12 cellular contexts compared by ENCODE assay signal in the genomic region with DNA sequence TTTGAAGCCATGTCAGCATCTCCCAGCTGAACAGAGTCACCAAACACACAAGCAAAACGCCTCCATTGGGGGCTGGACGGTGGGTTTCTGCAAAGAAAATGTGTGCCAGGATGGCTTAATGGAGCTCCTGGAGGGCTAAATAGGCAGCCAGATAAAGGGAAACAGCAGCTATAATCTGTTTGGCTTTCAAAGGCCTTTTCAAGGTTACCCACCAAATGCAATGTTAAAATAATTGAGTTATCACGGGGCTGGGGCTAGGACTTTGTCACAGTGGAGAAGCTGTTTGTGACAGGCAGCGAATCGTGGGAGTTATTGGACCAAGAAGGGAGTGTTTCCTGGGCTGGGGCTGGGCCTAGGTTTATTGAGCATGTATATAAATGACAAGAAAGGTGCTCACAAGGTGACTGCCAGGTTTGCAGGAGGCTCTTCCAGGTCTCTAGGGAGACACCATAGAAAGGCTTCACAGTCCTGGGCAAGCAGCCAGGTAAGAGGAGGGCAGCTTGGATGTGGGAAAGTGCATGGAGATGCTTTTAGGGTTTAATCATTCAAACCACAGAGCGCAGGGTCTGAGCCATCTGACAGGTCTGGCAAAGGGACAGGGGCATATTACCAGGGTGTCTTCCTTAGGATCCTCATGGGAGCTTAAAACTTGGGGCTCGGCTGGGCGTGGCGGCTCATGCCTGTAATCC. TPM values are rescaled to one million over a fixed set of nuclear protein-coding genes. Genes with fewer than 3 reads are reported as not detected.
DNase-seq lines count a peak whose midpoint lies in the region; ATAC-seq and TF ChIP-seq lines count a peak whose summit lies in the region.
"Had no signal": no experiment of that assay in that cellular context is flagged by ENCODE, and none has a peak within 500 bp of the region (broad histone marks: within the 10 kb centered on the region; RNA-seq: fewer than 3 reads in every experiment).

No MANE protein-coding gene starts in this region.

- H3K79me2 ChIP-seq in SK-N-SH (ENCODE audit: insufficient read depth) = no peaks in the 10 kb centered on the region

- peak in 1 of 2 experiments; percentile 76; a peak in 2 of 4 replicates for TF ChIP-seq EP300 in SK-N-SH (IDR thresholded peaks at IDR 0.05; ENCODE audit: borderline replicate concordance in 1 of 2, low read depth in 1 of 2, low read length in 1 of 2)

- no peak overlapping the region for H3K4me3 ChIP-seq in SK-N-SH (ENCODE audit: low read depth in 2 of 2, low read length in 1 of 2)
- H3K4me3 ChIP-seq in ascending aorta = no peak overlapping the region
- H3K4me3 ChIP-seq: pancreas had no signal

- no peaks in the 10 kb centered on the region for H3F3A ChIP-seq in SK-N-SH (replicated peaks; ENCODE audit: insufficient read depth)

- DNase-seq in Daoy (ENCODE audit: low read depth) (peak; percentile 77), NCI-H1092 (lab: John Stamatoyannopoulos, UW) (peak; percentile 71), SK-N-SH (peak; percentile 72), myocyte (ENCODE audit: low read depth) (peak; percentile 88), ascending aorta (ENCODE audit: low spot score in 2 of 2) (no peak)
- no peak for DNase-seq in NK-92 treated with Interleukin-12 subunit alpha and Interleukin-12 subunit beta, amount 100 ng/mL, for 24 hours (lab: John Stamatoyannopoulos, UW)
- DNase-seq: Calu3; stimulated activated naive CD4-positive, alpha-beta T cell; T1000 had no signal

- 42% methylated on average over 5 of the region's 9 CpGs for WGBS in SK-N-SH (ENCODE audit: low lambda C conversion rate)

- intact Hi-C loops in ascending aorta (cut with DNase I) = no loop called here

- no peaks in the 10 kb centered on the region for H3K9me2 ChIP-seq in SK-N-SH

- H3K4me1 ChIP-seq in SK-N-SH (ENCODE audit: control insufficient read depth in 1 of 2, insufficient read depth in 2 of 2, low read depth in 1 of 2, low read length in 1 of 2) (peaks cover 0 to 25% of the 10 kb centered on the region in 2 experiments; a peak in 2 of 4 replicates), ascending aorta (no peaks in the 10 kb centered on the region)
- H3K4me1 ChIP-seq: pancreas had no signal

- H3K9me3 ChIP-seq in SK-N-SH (no peaks in the 10 kb centered on the region), ascending aorta (peaks cover 0 to 9% of the 10 kb centered on the region in 2 donors)
- H3K9me3 ChIP-seq: pancreas had no signal

- TF ChIP-seq RAD21 in SK-N-SH (IDR thresholded peaks at IDR 0.05; ENCODE audit: low read length) = no peak; the same call in 1 of the 2 replicates

- CTCF ChIA-PET in SK-N-SH (lab: Yijun Ruan, JAX) = interaction anchor here (0.7 to 3.1 kb wide), 11 partner anchors 8 to 262 kb away, joined by 3 to 21 read pairs (median 5); partner anchors contain the start of gene GRIK4

- H3K4me2 ChIP-seq in SK-N-SH = no peak overlapping the region

- POLR2A ChIA-PET in SK-N-SH (lab: Yijun Ruan, JAX) = no interaction called here

- H3K27ac ChIP-seq in SK-N-SH (ENCODE audit: low read depth in 2 of 2, low read length in 1 of 2) = peak overlapping the region in 1 of 2 experiments; percentile 86; a peak in 2 of 4 replicates
- H3K27ac ChIP-seq in ascending aorta = no peak overlapping the region
- H3K27ac ChIP-seq: pancreas had no signal

- H3K27me3 ChIP-seq in SK-N-SH (ENCODE audit: insufficient read depth) (no peaks in the 10 kb centered on the region), ascending aorta (no peaks in the 10 kb centered on the region)
- H3K27me3 ChIP-seq: pancreas had no signal

- H3K36me3 ChIP-seq in SK-N-SH (replicated peaks in 1 of 2; ENCODE audit: control insufficient read depth in 1 of 2, insufficient read depth in 2 of 2, low read length in 1 of 2) = no peaks in the 10 kb centered on the region
- no peaks in the 10 kb centered on the region for H3K36me3 ChIP-seq in ascending aorta
- H3K36me3 ChIP-seq: pancreas had no signal

- H4K20me1 ChIP-seq in SK-N-SH (ENCODE audit: insufficient read depth) = no peaks in the 10 kb centered on the region

- no peak overlapping the region for H3K9ac ChIP-seq in SK-N-SH

- TF ChIP-seq CTCF in SK-N-SH (IDR thresholded peaks at IDR 0.05) = no peak
- no peak for TF ChIP-seq CTCF in ascending aorta (IDR thresholded peaks at IDR 0.05)

- no peak for ATAC-seq in GM18868 (IDR thresholded peaks at IDR 0.05; ENCODE audit: unreplicated experiment)
- no peak for ATAC-seq in HG03354 (IDR thresholded peaks at IDR 0.05; ENCODE audit: poor library complexity, severe bottlenecking, unreplicated experiment)

- H2AFZ ChIP-seq in SK-N-SH (ENCODE audit: low read depth) = no peak overlapping the region

TF ChIP-seq in SK-N-SH, 30 proteins besides CTCF, POLR2A, EP300 and RAD21 (continues in another document):
- TF ChIP-seq EZH2phosphoT487 (IDR thresholded peaks at IDR 0.05; ENCODE audit: borderline replicate concordance, low read depth) = no peak
- 0 out of 2 replicates have a peak, but pooled peaks have one; percentile 57 for TF ChIP-seq MXI1 (IDR thresholded peaks at IDR 0.05; ENCODE audit: low read depth, low read length)
- no peak for TF ChIP-seq IRF3 (IDR thresholded peaks at IDR 0.05; ENCODE audit: low read depth, low read length)
- no peak for TF ChIP-seq TCF12 (IDR thresholded peaks at IDR 0.05)
- TF ChIP-seq RCOR1 (IDR thresholded peaks at IDR 0.05; ENCODE audit: low read length) = peak; percentile 20; the same call in 1 of the 2 replicates
- TF ChIP-seq YY1 (IDR thresholded peaks at IDR 0.05; ENCODE audit: low read depth) = no peak
- TF ChIP-seq USF2 (IDR thresholded peaks at IDR 0.05; ENCODE audit: borderline replicate concordance, low read depth, low read length) = no peak
- TF ChIP-seq FOSL2 (IDR thresholded peaks at IDR 0.05; ENCODE audit: borderline replicate concordance, low read depth) = peak; percentile 13; the same call in 1 of the 2 replicates
- TF ChIP-seq TAF1 (IDR thresholded peaks at IDR 0.05; ENCODE audit: borderline replicate concordance, low read depth, low read length) = no peak
- TF ChIP-seq PBX3 (IDR thresholded peaks at IDR 0.05) = 0 out of 2 replicates have a peak, but pooled peaks have one; percentile 21
- no peak for TF ChIP-seq FOXM1 (IDR thresholded peaks at IDR 0.05; ENCODE audit: low read depth)
- no peak for TF ChIP-seq RXRA (IDR thresholded peaks at IDR 0.05; ENCODE audit: borderline replicate concordance, low read depth)
- TF ChIP-seq NRF1 (IDR thresholded peaks at IDR 0.05; ENCODE audit: low read depth, low read length) = no peak
- no peak for TF ChIP-seq GABPA (IDR thresholded peaks at IDR 0.05; ENCODE audit: low read depth)
- no peak for TF ChIP-seq GATA2 (CRISPR knock-in tag; IDR thresholded peaks at IDR 0.05)
- no peak for TF ChIP-seq ELF1 (IDR thresholded peaks at IDR 0.05)
- peak; percentile 14; the same call in 1 of the 2 replicates for TF ChIP-seq JUND (IDR thresholded peaks at IDR 0.05)
- TF ChIP-seq MEF2A (IDR thresholded peaks at IDR 0.05; ENCODE audit: borderline replicate concordance, low read depth) = no peak
- TF ChIP-seq, protein P1, sequence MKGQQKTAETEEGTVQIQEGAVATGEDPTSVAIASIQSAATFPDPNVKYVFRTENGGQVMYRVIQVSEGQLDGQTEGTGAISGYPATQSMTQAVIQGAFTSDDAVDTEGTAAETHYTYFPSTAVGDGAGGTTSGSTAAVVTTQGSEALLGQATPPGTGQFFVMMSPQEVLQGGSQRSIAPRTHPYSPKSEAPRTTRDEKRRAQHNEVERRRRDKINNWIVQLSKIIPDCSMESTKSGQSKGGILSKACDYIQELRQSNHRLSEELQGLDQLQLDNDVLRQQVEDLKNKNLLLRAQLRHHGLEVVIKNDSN (IDR thresholded peaks at IDR 0.05; ENCODE audit: borderline replicate concordance, low read depth) = no peak
- no peak for TF ChIP-seq FOXJ3 (CRISPR knock-in tag; IDR thresholded peaks at IDR 0.05)
- no peak for TF ChIP-seq SIN3A (IDR thresholded peaks at IDR 0.05; ENCODE audit: borderline replicate concordance, low read depth, low read length)
- TF ChIP-seq, protein P2, sequence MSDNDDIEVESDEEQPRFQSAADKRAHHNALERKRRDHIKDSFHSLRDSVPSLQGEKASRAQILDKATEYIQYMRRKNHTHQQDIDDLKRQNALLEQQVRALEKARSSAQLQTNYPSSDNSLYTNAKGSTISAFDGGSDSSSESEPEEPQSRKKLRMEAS (IDR thresholded peaks at IDR 0.05; ENCODE audit: low read depth) = no peak

RNA-seq across cellular contexts. Expression of gene GRIK4, which starts 28.3 kb away (rescaled TPM):
- 0.11 and 0.12 TPM in 2 replicates for total RNA-seq in Daoy (2014; rRNA removed; shearing (Covaris generic))
- polyA plus RNA-seq in SK-N-SH (2012; rRNA removed) = 0.02 and 0.03 TPM in 2 replicates
- polyA plus RNA-seq in SK-N-SH (2012; cell fraction: cytosol; rRNA removed) = 0.01 and 0.04 TPM in 2 replicates
- polyA plus RNA-seq in SK-N-SH (2012; cell fraction: nucleus; rRNA removed) = 0.04 TPM in 2 replicates
- 0.27 and 0.52 TPM in 2 replicates for total RNA-seq in myocyte
- 0.54 TPM for polyA plus RNA-seq in myocyte (2012)
- not detected for total RNA-seq in ascending aorta
- total RNA-seq: Calu3, pancreas had no signal

Comparison
In these comparisons a context has a peak if more than half of its experiments do, and no peak if none do; other contexts are left out.
1. DNase-seq: peak in Daoy (single experiment), NCI-H1092 (single experiment), SK-N-SH (single experiment) and myocyte (single experiment); none in ascending aorta (0 of 2) and NK-92 treated with Interleukin-12 subunit alpha and Interleukin-12 subunit beta, amount 100 ng/mL, for 24 hours (single experiment).